16 cellular contexts compared by ENCODE assay signal in the genomic region with DNA sequence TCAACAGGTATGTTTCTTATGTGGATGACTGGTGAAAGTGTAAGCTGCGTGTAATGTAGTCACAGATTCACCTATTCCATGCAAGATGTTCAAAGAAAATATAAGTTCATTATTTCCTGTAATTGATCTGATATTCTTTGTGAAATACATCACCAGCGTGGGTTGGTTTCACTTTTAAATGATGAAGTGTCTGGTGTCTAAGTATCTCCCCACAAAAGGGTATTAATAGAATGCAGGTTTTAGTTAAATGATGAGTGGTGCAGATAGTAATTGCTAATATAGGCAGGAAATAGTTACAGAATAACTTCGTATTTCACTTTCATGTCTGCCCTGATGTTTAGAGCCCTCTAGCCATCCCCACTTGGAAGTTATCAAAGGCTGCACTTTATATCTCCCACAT. TPM values are rescaled to one million over a fixed set of nuclear protein-coding genes. Genes with fewer than 3 reads are reported as not detected.
DNase-seq lines count a peak whose midpoint lies in the region; ATAC-seq lines count a peak whose summit lies in the region.
"Had no signal": no experiment of that assay in that cellular context is flagged by ENCODE, and none has a peak within 500 bp of the region (broad histone marks: within the 10 kb centered on the region; RNA-seq: fewer than 3 reads in every experiment).

No MANE protein-coding gene starts in this region.

- no peak overlapping the region for H3K27ac Mint-ChIP-seq in activated CD8-positive, alpha-beta memory T cell treated with anti-CD3 and anti-CD28 coated beads, Interleukin-2, amount 10 ng/mL, durations not matched to agents 7 days and 5 days
- no peak overlapping the region for H3K27ac Mint-ChIP-seq in central memory CD8-positive, alpha-beta T cell (ENCODE audit: low read depth)
- H3K27ac Mint-ChIP-seq: activated T-helper 1 cell treated with anti-CD3 and anti-CD28 coated beads, Interleukin-12 subunit alpha, Interleukin-12 subunit beta, Interleukin-2, Interleukin-4 antibody, amounts not matched to agents 30 ng/mL and 10 ng/mL and 1 ng/mL, durations not matched to agents 14 hours and 24 hours and 36 hours had no signal

- H3K4me1 Mint-ChIP-seq in activated CD8-positive, alpha-beta memory T cell treated with anti-CD3 and anti-CD28 coated beads, Interleukin-2, amount 10 ng/mL, durations not matched to agents 7 days and 5 days: peaks cover 15% of the 10 kb centered on the region
- peaks cover 16% of the 10 kb centered on the region for H3K4me1 Mint-ChIP-seq in central memory CD8-positive, alpha-beta T cell

- ATAC-seq in activated CD8-positive, alpha-beta memory T cell treated with anti-CD3 and anti-CD28 coated beads, Interleukin-2, amount 10 ng/mL, durations not matched to agents 7 days and 5 days: peak; percentile 36
- ATAC-seq in GM19463 (IDR thresholded peaks at IDR 0.05; ENCODE audit: unreplicated experiment) (peak; percentile 89), HG03064 (IDR thresholded peaks at IDR 0.05; ENCODE audit: low read depth, unreplicated experiment) (peak; percentile 77), HG03039 (IDR thresholded peaks at IDR 0.05; ENCODE audit: unreplicated experiment) (no peak)
- ATAC-seq in central memory CD8-positive, alpha-beta T cell (replicated peaks; ENCODE audit: extremely low read depth, poor library complexity, severe bottlenecking): peak; percentile 56
- ATAC-seq: gastroesophageal sphincter had no signal

- H3K9me3 Mint-ChIP-seq in activated CD8-positive, alpha-beta memory T cell treated with anti-CD3 and anti-CD28 coated beads, Interleukin-2, amount 10 ng/mL, durations not matched to agents 7 days and 5 days (ENCODE audit: low read depth): peaks cover 4% of the 10 kb centered on the region
- H3K9me3 Mint-ChIP-seq in central memory CD8-positive, alpha-beta T cell: no peaks in the 10 kb centered on the region

- peak overlapping the region; percentile 10 for H3K4me3 Mint-ChIP-seq in activated CD8-positive, alpha-beta memory T cell treated with anti-CD3 and anti-CD28 coated beads, Interleukin-2, amount 10 ng/mL, durations not matched to agents 7 days and 5 days
- H3K4me3 Mint-ChIP-seq in central memory CD8-positive, alpha-beta T cell: peak overlapping the region; percentile 3
- H3K4me3 Mint-ChIP-seq: activated T-helper 1 cell treated with anti-CD3 and anti-CD28 coated beads, Interleukin-12 subunit alpha, Interleukin-12 subunit beta, Interleukin-2, Interleukin-4 antibody, amounts not matched to agents 30 ng/mL and 10 ng/mL and 1 ng/mL, durations not matched to agents 14 hours and 24 hours and 36 hours had no signal

- peaks cover 20% of the 10 kb centered on the region for H3K36me3 Mint-ChIP-seq in activated CD8-positive, alpha-beta memory T cell treated with anti-CD3 and anti-CD28 coated beads, Interleukin-2, amount 10 ng/mL, durations not matched to agents 7 days and 5 days
- H3K36me3 Mint-ChIP-seq in central memory CD8-positive, alpha-beta T cell (ENCODE audit: insufficient read depth): no peaks in the 10 kb centered on the region

- CTCF ChIA-PET in activated CD8-positive, alpha-beta memory T cell treated with anti-CD3 and anti-CD28 coated beads, Interleukin-2, amount 10 ng/mL, durations not matched to agents 7 days and 5 days (lab: Charles Lee): no interaction called here

- no peak for DNase-seq in activated CD8-positive, alpha-beta memory T cell treated with anti-CD3 and anti-CD28 coated beads, Interleukin-2, amount 10 ng/mL, durations not matched to agents 7 days and 5 days
- no peak for DNase-seq in activated CD8-positive, alpha-beta memory T cell treated with anti-CD3 and anti-CD28 coated beads for 24 hours
- DNase-seq in central memory CD8-positive, alpha-beta T cell (ENCODE audit: low spot score in 2 of 2): no peak
- DNase-seq in NCI-H748 (lab: John Stamatoyannopoulos, UW; ENCODE audit: unreplicated experiment) (no peak), NOMO-1 (lab: John Stamatoyannopoulos, UW; ENCODE audit: unreplicated experiment in 2 of 2) (no peak)
- DNase-seq: DND-41, dorsolateral prefrontal cortex, IMR-90, NCI-H2029, PC-9 had no signal

- peaks cover 3% of the 10 kb centered on the region for H3K27me3 Mint-ChIP-seq in activated CD8-positive, alpha-beta memory T cell treated with anti-CD3 and anti-CD28 coated beads, Interleukin-2, amount 10 ng/mL, durations not matched to agents 7 days and 5 days
- no peaks in the 10 kb centered on the region for H3K27me3 Mint-ChIP-seq in central memory CD8-positive, alpha-beta T cell

RNA-seq across cellular contexts. Expression of a gene that starts 22.2 kb away (rescaled TPM):
- total RNA-seq in activated CD8-positive, alpha-beta memory T cell treated with anti-CD3 and anti-CD28 coated beads, Interleukin-2, amount 10 ng/mL, durations not matched to agents 7 days and 5 days: 1 to 10 TPM; 3.9 to 4.2 TPM

RNA-seq across cellular contexts. Expression of a gene that starts 32.4 kb away (rescaled TPM):
- total RNA-seq in activated CD8-positive, alpha-beta memory T cell treated with anti-CD3 and anti-CD28 coated beads, Interleukin-2, amount 10 ng/mL, durations not matched to agents 7 days and 5 days: 1 to 10 TPM; 1.0 to 1.7 TPM

RNA-seq across cellular contexts. Expression of a gene that starts 36.6 kb away (rescaled TPM):
- 10 to 100 TPM in 1 of 2 experiments, 1 to 10 TPM in 1; 7.8 to 11.7 TPM for total RNA-seq in activated CD8-positive, alpha-beta memory T cell treated with anti-CD3 and anti-CD28 coated beads, Interleukin-2, amount 10 ng/mL, durations not matched to agents 7 days and 5 days

RNA-seq across cellular contexts. Expression of a gene that starts 44.5 kb away (rescaled TPM):
- under 1 TPM in 1 of 2 experiments, not detected in 1; 0.26 TPM for total RNA-seq in activated CD8-positive, alpha-beta memory T cell treated with anti-CD3 and anti-CD28 coated beads, Interleukin-2, amount 10 ng/mL, durations not matched to agents 7 days and 5 days
- total RNA-seq: H4, PC-9 had no signal

RNA-seq across cellular contexts. Expression of a gene that starts 46.2 kb away (rescaled TPM):
- 1 to 10 TPM; 4.1 to 5.5 TPM for total RNA-seq in activated CD8-positive, alpha-beta memory T cell treated with anti-CD3 and anti-CD28 coated beads, Interleukin-2, amount 10 ng/mL, durations not matched to agents 7 days and 5 days
